ENCODE assay signal across 8 cellular contexts in genomic region chr4:15001248-15001824, GRCh38. TPM values are rescaled to one million over a fixed set of nuclear protein-coding genes. Genes with fewer than 3 reads are reported as not detected.
A peak's percentile ranks its signal among the peaks of the same experiment; 100 is the strongest.
DNase-seq lines count a peak whose midpoint lies in the region; ATAC-seq and TF ChIP-seq lines count a peak whose summit lies in the region.

No MANE protein-coding gene starts in this region.

- peaks cover 9% of the 10 kb centered on the region for H3K4me1 ChIP-seq in mucosa of descending colon (ENCODE audit: low read depth)

- H3K36me3 ChIP-seq in mucosa of descending colon (ENCODE audit: low read depth), result no peaks in the 10 kb centered on the region

- peak; percentile 10 for ATAC-seq in GM18858 (IDR thresholded peaks at IDR 0.05; ENCODE audit: unreplicated experiment)
- peak; percentile 20 for ATAC-seq in HG03066 (IDR thresholded peaks at IDR 0.05; ENCODE audit: low read depth, unreplicated experiment)
- peak; percentile 15 for ATAC-seq in mucosa of descending colon

- TF ChIP-seq POLR2A in erythroblast (IDR thresholded peaks at IDR 0.05; ENCODE audit: low read length), result no peak

- H3K9me3 ChIP-seq in mucosa of descending colon, result no peaks in the 10 kb centered on the region

- intact Hi-C loops in mucosa of descending colon (cut with DNase I, micrococcal nuclease), result no loop called here

- DNase-seq in AG08395 (ENCODE audit: low spot score) (peak; percentile 76), NCI-H446 treated with DMSO at 0.1 percent for 48 hours (lab: John Stamatoyannopoulos, UW) (peak; percentile 24), activated T-cell treated with anti-CD3 and anti-CD28 coated beads for 48 hours (ENCODE audit: low read depth) (peak; percentile 18), erythroblast (lab: John Stamatoyannopoulos, UW) (peak; percentile 75 to 80), mucosa of descending colon (peak; percentile 75 to 82 (median 78))
- peak; percentile 59 for DNase-seq in stimulated activated CD8-positive, alpha-beta memory T cell treated with anti-CD3 and anti-CD28 coated beads, Interleukin-4, amount 100 ng/mL, for 48 hours

- no peak for TF ChIP-seq CTCF in mucosa of descending colon (IDR thresholded peaks at IDR 0.05)

- peak overlapping the region; percentile 99 for H3K4me3 ChIP-seq in mucosa of descending colon

RNA-seq across cellular contexts. Expression of gene CPEB2, which starts 0.9 kb away (rescaled TPM):
- 10 to 100 TPM; 25.5 to 47.9 (median 29.7) TPM for total RNA-seq in mucosa of descending colon

Comparison
In these comparisons a context has a peak if more than half of its experiments do, and no peak if none do; other contexts are left out.
1. Peak in every context shown above with its lines: DNase-seq, ATAC-seq and H3K4me3 ChIP-seq.
2. DNase-seq: peak in every context shown above with its lines; median percentile 78 in mucosa of descending colon; 78 in erythroblast; 76 in AG08395; 59 in stimulated activated CD8-positive, alpha-beta memory T cell treated with anti-CD3 and anti-CD28 coated beads, Interleukin-4, amount 100 ng/mL, for 48 hours; 24 in NCI-H446 treated with DMSO at 0.1 percent for 48 hours; 18 in activated T-cell treated with anti-CD3 and anti-CD28 coated beads for 48 hours.